Comparison of ENCODE assay signal across 14 cellular contexts in genomic region chr1:27931184-27931583, GRCh38. TPM values are rescaled to one million over a fixed set of nuclear protein-coding genes. Genes with fewer than 3 reads are reported as not detected.
A peak's percentile ranks its signal among the peaks of the same experiment; 100 is the strongest.
DNase-seq lines count a peak whose midpoint lies in the region; ATAC-seq and TF ChIP-seq lines count a peak whose summit lies in the region.
"Had no signal": no experiment of that assay in that cellular context is flagged by ENCODE, and none has a peak within 500 bp of the region (broad histone marks: within the 10 kb centered on the region; RNA-seq: fewer than 3 reads in every experiment).

No MANE protein-coding gene starts in this region.

- CTCF ChIA-PET in activated CD4-positive, alpha-beta T cell treated with anti-CD3 and anti-CD28 coated beads, Interleukin-2, amount 10 ng/mL, durations not matched to agents 7 days and 5 days (lab: Charles Lee): interaction anchor here (0.6 to 1.9 kb wide), 6 partner anchors 10 to 45 kb away, joined by 3 to 6 read pairs (median 4); no protein-coding TSS in a partner anchor

- POLR2A ChIA-PET in activated CD4-positive, alpha-beta T cell treated with anti-CD3 and anti-CD28 coated beads, Interleukin-2, amount 10 ng/mL, durations not matched to agents 7 days and 5 days (lab: Charles Lee): no interaction called here
- POLR2A ChIA-PET in activated naive CD8-positive, alpha-beta T cell treated with anti-CD3 and anti-CD28 coated beads, Interleukin-2, amount 10 ng/mL, durations not matched to agents 7 days and 5 days (lab: Charles Lee): interaction anchor here (1.1 kb wide), 1 partner anchor 157 kb away, joined by 3 read pairs; the partner anchor contains the start of gene EYA3

- H3K9me3 Mint-ChIP-seq in activated CD4-positive, alpha-beta T cell treated with anti-CD3 and anti-CD28 coated beads, Interleukin-2, amount 10 ng/mL, durations not matched to agents 7 days and 5 days: peaks cover 3% of the 10 kb centered on the region
- no peaks in the 10 kb centered on the region for H3K9me3 Mint-ChIP-seq in activated naive CD8-positive, alpha-beta T cell treated with anti-CD3 and anti-CD28 coated beads, Interleukin-2, amount 10 ng/mL, durations not matched to agents 7 days and 5 days
- H3K9me3 Mint-ChIP-seq in activated naive CD8-positive, alpha-beta T cell treated with anti-CD3 and anti-CD28 coated beads for 36 hours: no peaks in the 10 kb centered on the region
- H3K9me3 Mint-ChIP-seq: CD4-positive, alpha-beta memory T cell; GM23338 had no signal

- peaks cover 6% of the 10 kb centered on the region for H3K27me3 ChIP-seq in neutrophil

- no peak for TF ChIP-seq CTCF in NB4 (IDR thresholded peaks at IDR 0.05; ENCODE audit: low read depth, low read length)
- TF ChIP-seq CTCF in neutrophil (IDR thresholded peaks at IDR 0.05): no peak

- H3K4me3 ChIP-seq in NB4 (ENCODE audit: low read depth, low read length) (no peak overlapping the region), neutrophil (ENCODE audit: low read depth in 1 of 2, low read length in 1 of 2) (no peak overlapping the region)
- H3K4me3 ChIP-seq: GM23338 had no signal

- H3K27me3 Mint-ChIP-seq in activated CD4-positive, alpha-beta T cell treated with anti-CD3 and anti-CD28 coated beads, Interleukin-2, amount 10 ng/mL, durations not matched to agents 7 days and 5 days: peaks cover 13% of the 10 kb centered on the region
- H3K27me3 Mint-ChIP-seq in activated naive CD8-positive, alpha-beta T cell treated with anti-CD3 and anti-CD28 coated beads, Interleukin-2, amount 10 ng/mL, durations not matched to agents 7 days and 5 days: peaks cover 14% of the 10 kb centered on the region
- H3K27me3 Mint-ChIP-seq in activated naive CD8-positive, alpha-beta T cell treated with anti-CD3 and anti-CD28 coated beads for 36 hours: peaks cover 29% of the 10 kb centered on the region

- peak overlapping the region; percentile 42 for H3K27ac Mint-ChIP-seq in activated CD4-positive, alpha-beta T cell treated with anti-CD3 and anti-CD28 coated beads, Interleukin-2, amount 10 ng/mL, durations not matched to agents 7 days and 5 days
- H3K27ac Mint-ChIP-seq in activated naive CD8-positive, alpha-beta T cell treated with anti-CD3 and anti-CD28 coated beads, Interleukin-2, amount 10 ng/mL, durations not matched to agents 7 days and 5 days: peak overlapping the region; percentile 4
- no peak overlapping the region for H3K27ac Mint-ChIP-seq in activated naive CD8-positive, alpha-beta T cell treated with anti-CD3 and anti-CD28 coated beads for 36 hours
- H3K27ac Mint-ChIP-seq: B cell; CD4-positive, alpha-beta memory T cell; GM23338 had no signal

- H3K27ac ChIP-seq in neutrophil: peak overlapping the region; percentile 67

- no peaks in the 10 kb centered on the region for H3K36me3 Mint-ChIP-seq in activated CD4-positive, alpha-beta T cell treated with anti-CD3 and anti-CD28 coated beads, Interleukin-2, amount 10 ng/mL, durations not matched to agents 7 days and 5 days (ENCODE audit: low read depth)
- H3K36me3 Mint-ChIP-seq in activated naive CD8-positive, alpha-beta T cell treated with anti-CD3 and anti-CD28 coated beads, Interleukin-2, amount 10 ng/mL, durations not matched to agents 7 days and 5 days: peaks cover 3% of the 10 kb centered on the region
- no peaks in the 10 kb centered on the region for H3K36me3 Mint-ChIP-seq in activated naive CD8-positive, alpha-beta T cell treated with anti-CD3 and anti-CD28 coated beads for 36 hours
- H3K36me3 Mint-ChIP-seq: CD4-positive, alpha-beta memory T cell had no signal

- H3K4me1 Mint-ChIP-seq in activated CD4-positive, alpha-beta T cell treated with anti-CD3 and anti-CD28 coated beads, Interleukin-2, amount 10 ng/mL, durations not matched to agents 7 days and 5 days: peaks cover 36% of the 10 kb centered on the region
- peaks cover 34% of the 10 kb centered on the region for H3K4me1 Mint-ChIP-seq in activated naive CD8-positive, alpha-beta T cell treated with anti-CD3 and anti-CD28 coated beads, Interleukin-2, amount 10 ng/mL, durations not matched to agents 7 days and 5 days
- H3K4me1 Mint-ChIP-seq in activated naive CD8-positive, alpha-beta T cell treated with anti-CD3 and anti-CD28 coated beads for 36 hours: peaks cover 9% of the 10 kb centered on the region

- no peaks in the 10 kb centered on the region for H3K9me3 ChIP-seq in neutrophil

- peak; percentile 73 for ATAC-seq in activated naive CD8-positive, alpha-beta T cell treated with anti-CD3 and anti-CD28 coated beads, Interleukin-2, amount 10 ng/mL, durations not matched to agents 7 days and 5 days (ENCODE audit: low read depth)
- no peak for ATAC-seq in GM21619 (IDR thresholded peaks at IDR 0.05; ENCODE audit: unreplicated experiment)
- ATAC-seq: GM23338 had no signal

- no peak for TF ChIP-seq POLR2A in NB4 (IDR thresholded peaks at IDR 0.05; ENCODE audit: extremely low read depth, insufficient read length)

- H3K4me3 Mint-ChIP-seq in activated CD4-positive, alpha-beta T cell treated with anti-CD3 and anti-CD28 coated beads, Interleukin-2, amount 10 ng/mL, durations not matched to agents 7 days and 5 days: peak overlapping the region; percentile 22
- peak overlapping the region; percentile 66 for H3K4me3 Mint-ChIP-seq in activated naive CD8-positive, alpha-beta T cell treated with anti-CD3 and anti-CD28 coated beads, Interleukin-2, amount 10 ng/mL, durations not matched to agents 7 days and 5 days
- H3K4me3 Mint-ChIP-seq in activated naive CD8-positive, alpha-beta T cell treated with anti-CD3 and anti-CD28 coated beads for 36 hours: no peak overlapping the region
- H3K4me3 Mint-ChIP-seq: B cell; CD4-positive, alpha-beta memory T cell; GM23338 had no signal

- no peak for DNase-seq in activated CD4-positive, alpha-beta T cell treated with anti-CD3 and anti-CD28 coated beads, Interleukin-2, amount 10 ng/mL, durations not matched to agents 7 days and 5 days
- DNase-seq in activated CD4-positive, alpha-beta T cell treated with anti-CD3 and anti-CD28 coated beads, Interleukin-2, amount 50 U/mL, for 1 hour: no peak
- DNase-seq in activated naive CD8-positive, alpha-beta T cell treated with anti-CD3 and anti-CD28 coated beads, Interleukin-2, amount 10 ng/mL, durations not matched to agents 7 days and 5 days: no peak
- no peak for DNase-seq in activated naive CD8-positive, alpha-beta T cell treated with anti-CD3 and anti-CD28 coated beads for 36 hours
- DNase-seq in NB4 (ENCODE audit: low read depth): peak; percentile 38
- no peak for DNase-seq in hippocampal formation (lab: John Stamatoyannopoulos, UW)
- DNase-seq: C1 segment of cervical spinal cord; CD4-positive, alpha-beta memory T cell; DMS79; H7 had no signal

- H3K4me1 ChIP-seq in neutrophil (ENCODE audit: control insufficient read depth in 1 of 2, insufficient read depth in 1 of 2, low read depth in 1 of 2, low read length in 1 of 2): peaks cover 24 to 31% of the 10 kb centered on the region in 2 experiments

- no peaks in the 10 kb centered on the region for H3K36me3 ChIP-seq in neutrophil

RNA-seq across cellular contexts. Expression of gene SMPDL3B, which starts 3.6 kb away (rescaled TPM):
- under 1 TPM; 0.20 to 0.21 TPM for total RNA-seq in activated CD4-positive, alpha-beta T cell treated with anti-CD3 and anti-CD28 coated beads, Interleukin-2, amount 10 ng/mL, durations not matched to agents 7 days and 5 days
- under 1 TPM; 0.64 to 0.99 TPM for total RNA-seq in activated naive CD8-positive, alpha-beta T cell treated with anti-CD3 and anti-CD28 coated beads, Interleukin-2, amount 10 ng/mL, durations not matched to agents 7 days and 5 days
- under 1 TPM; 0.92 to 0.97 TPM for total RNA-seq in activated naive CD8-positive, alpha-beta T cell treated with anti-CD3 and anti-CD28 coated beads for 36 hours
- total RNA-seq: B cell; CD4-positive, alpha-beta memory T cell had no signal

RNA-seq across cellular contexts. Expression of gene RPA2, which starts 16.8 kb away (rescaled TPM):
- total RNA-seq in activated CD4-positive, alpha-beta T cell treated with anti-CD3 and anti-CD28 coated beads, Interleukin-2, amount 10 ng/mL, durations not matched to agents 7 days and 5 days: 10 to 100 TPM; 62.7 to 63.8 TPM
- total RNA-seq in activated naive CD8-positive, alpha-beta T cell treated with anti-CD3 and anti-CD28 coated beads, Interleukin-2, amount 10 ng/mL, durations not matched to agents 7 days and 5 days: 10 to 100 TPM; 72.1 to 73.7 TPM
- 100 to 1,000 TPM in 1 of 2 experiments, 10 to 100 TPM in 1; 89.4 to 102 TPM for total RNA-seq in activated naive CD8-positive, alpha-beta T cell treated with anti-CD3 and anti-CD28 coated beads for 36 hours

RNA-seq across cellular contexts. Expression of gene XKR8, which starts 28.6 kb away (rescaled TPM):
- total RNA-seq in activated CD4-positive, alpha-beta T cell treated with anti-CD3 and anti-CD28 coated beads, Interleukin-2, amount 10 ng/mL, durations not matched to agents 7 days and 5 days: 1 to 10 TPM; 7.6 to 7.8 TPM
- total RNA-seq in activated naive CD8-positive, alpha-beta T cell treated with anti-CD3 and anti-CD28 coated beads, Interleukin-2, amount 10 ng/mL, durations not matched to agents 7 days and 5 days: 1 to 10 TPM; 8.7 to 9.0 TPM
- 1 to 10 TPM; 4.1 to 4.4 TPM for total RNA-seq in activated naive CD8-positive, alpha-beta T cell treated with anti-CD3 and anti-CD28 coated beads for 36 hours

RNA-seq across cellular contexts. Expression of gene THEMIS2, which starts 58.8 kb away (rescaled TPM):
- 10 to 100 TPM; 24.3 to 31.1 TPM for total RNA-seq in activated CD4-positive, alpha-beta T cell treated with anti-CD3 and anti-CD28 coated beads, Interleukin-2, amount 10 ng/mL, durations not matched to agents 7 days and 5 days
- 10 to 100 TPM; 35.4 to 40.5 TPM for total RNA-seq in activated naive CD8-positive, alpha-beta T cell treated with anti-CD3 and anti-CD28 coated beads, Interleukin-2, amount 10 ng/mL, durations not matched to agents 7 days and 5 days
- total RNA-seq in activated naive CD8-positive, alpha-beta T cell treated with anti-CD3 and anti-CD28 coated beads for 36 hours: 10 to 100 TPM; 18.9 to 19.6 TPM
